Comparison of ENCODE assay signal across 14 cellular contexts in genomic region chr12:4115570-4115969, GRCh38.
DNase-seq lines count a peak whose midpoint lies in the region; ATAC-seq, FAIRE-seq and TF ChIP-seq lines count a peak whose summit lies in the region.
"Had no signal": no experiment of that assay in that cellular context is flagged by ENCODE, and none has a peak within 500 bp of the region (broad histone marks: within the 10 kb centered on the region; RNA-seq: fewer than 3 reads in every experiment).

No MANE protein-coding gene starts in this region.

- no peaks in the 10 kb centered on the region for H3K79me2 ChIP-seq in H1 (ENCODE audit: control insufficient read depth in 1 of 2, insufficient read depth in 2 of 2, low read length in 2 of 2)

- H3K9me3 ChIP-seq in RWPE2 (ENCODE audit: severe bottlenecking) (no peaks in the 10 kb centered on the region), H1 (ENCODE audit: insufficient read depth in 2 of 2, low read depth in 1 of 2, low read length in 1 of 2) (no peaks in the 10 kb centered on the region), sigmoid colon (no peaks in the 10 kb centered on the region), MG63 (no peaks in the 10 kb centered on the region), ovary (no peaks in the 10 kb centered on the region)
- H3K9me3 ChIP-seq: thyroid gland had no signal

- no peak for TF ChIP-seq EP300 in H1 (IDR thresholded peaks at IDR 0.05; ENCODE audit: borderline replicate concordance in 1 of 2, low read depth in 2 of 2, low read length in 2 of 2)
- no peak for TF ChIP-seq EP300 in sigmoid colon (IDR thresholded peaks at IDR 0.05)
- TF ChIP-seq EP300 in ovary (IDR thresholded peaks at IDR 0.05): no peak

- DNase-seq in T-helper 1 cell (no peak), RWPE2 (ENCODE audit: low spot score) (peak; percentile 41), H1 (ENCODE audit: low read depth in 1 of 2, low spot score in 2 of 2) (peak in 1 of 2 experiments; percentile 62), sigmoid colon (peak; percentile 34), MG63 (no peak), ovary (no peak), GM19239 (ENCODE audit: insufficient read length, low spot score) (no peak)
- DNase-seq: NCI-H1436, NCI-H524 treated with DMSO at 0.1 percent for 48 hours, thyroid gland had no signal

- peak; percentile 44 to 50 for TF ChIP-seq RAD21 in H1 (IDR thresholded peaks at IDR 0.05 in 1 of 2, conservative IDR thresholded peaks at IDR 0.05 in 1 of 2; ENCODE audit: low read depth in 2 of 2, low read length in 2 of 2)

- H3K79me1 ChIP-seq in H1 (ENCODE audit: low read depth, low read length): no peaks in the 10 kb centered on the region

- CTCF ChIA-PET in H1 (lab: Charles Lee; ENCODE audit: partially characterized antibody): interaction anchor here (0.6 to 6.6 kb wide), 27 partner anchors 8 to 409 kb away, joined by 3 to 44 read pairs (median 4); partner anchors contain the start of gene CCND2

- peaks cover 1% of the 10 kb centered on the region; the same call in 1 of the 2 replicates for H3K23me2 ChIP-seq in H1 (ENCODE audit: low read depth, low read length)

- FAIRE-seq in H1 (lab: Jason Lieb, UNC): no peak
- FAIRE-seq in GM19239 (lab: Jason Lieb, UNC): no peak

- H2BK20ac ChIP-seq in H1 (ENCODE audit: low read length): 0 out of 2 replicates have a peak overlapping the region, but pooled peaks have one; percentile 13

- no peak for TF ChIP-seq POLR2A in H1 (IDR thresholded peaks at IDR 0.05; ENCODE audit: control extremely low read depth in 1 of 2, low read depth in 2 of 2, low read length in 2 of 2)
- no peak for TF ChIP-seq POLR2A in sigmoid colon (IDR thresholded peaks at IDR 0.05)
- TF ChIP-seq POLR2A in ovary (IDR thresholded peaks at IDR 0.05): no peak

- H3K4me1 Mint-ChIP-seq in T-helper 1 cell treated with Interleukin-12 subunit alpha and Interleukin-12 subunit beta and Interleukin-4 antibody, amounts not matched to agents 30 μg/mL and 1 μg/mL, for 36 hours (ENCODE audit: low read depth): peaks cover 76% of the 10 kb centered on the region

- 41% methylated on average over 10 of the region's 10 CpGs; no CpG with 5 or more reads in 1 of the 2 experiments for WGBS in H1 (ENCODE audit: extremely low coverage in 1 of 2, insufficient coverage in 1 of 2, insufficient read length in 1 of 2, insufficient replicate concordance in 2 of 2, low coverage in 1 of 2, low lambda C conversion rate in 2 of 2, missing lambda C conversion rate in 1 of 2), 2 experiments
- WGBS in sigmoid colon, 2 donors: 64 to 79% methylated on average over 10 of the region's 10 CpGs
- 60 to 71% (median 66%) methylated on average over 10 of the region's 10 CpGs for WGBS in ovary, 3 donors

- no peak for ATAC-seq in RWPE2 (ENCODE audit: low read depth)
- ATAC-seq: Panc1 had no signal

- H4K91ac ChIP-seq in H1 (replicated peaks; ENCODE audit: insufficient read length, low read length): no peak overlapping the region

- H4K20me1 ChIP-seq in H1 (replicated peaks in 1 of 2; ENCODE audit: control insufficient read depth in 1 of 2, insufficient read depth in 2 of 2, low read length in 2 of 2): no peaks in the 10 kb centered on the region

- peak overlapping the region; percentile 48; the same call in 1 of the 2 replicates for H3K18ac ChIP-seq in H1 (ENCODE audit: extremely low read depth, low read length)

- H3K56ac ChIP-seq in H1 (replicated peaks; ENCODE audit: insufficient read length, low read depth, low read length): no peak overlapping the region

- H3K27ac Mint-ChIP-seq in T-helper 1 cell treated with Interleukin-12 subunit alpha and Interleukin-12 subunit beta and Interleukin-4 antibody, amounts not matched to agents 30 μg/mL and 1 μg/mL, for 36 hours: peak overlapping the region; percentile 2
- H3K27ac Mint-ChIP-seq: nephron had no signal

- H3K4me3 Mint-ChIP-seq in T-helper 1 cell treated with Interleukin-12 subunit alpha and Interleukin-12 subunit beta and Interleukin-4 antibody, amounts not matched to agents 30 μg/mL and 1 μg/mL, for 36 hours: peak overlapping the region; percentile 0
- H3K4me3 Mint-ChIP-seq: nephron had no signal

- H3K4me2 ChIP-seq in H1 (ENCODE audit: insufficient read depth in 1 of 2, low read depth in 2 of 2, low read length in 2 of 2): no peak overlapping the region; a peak in 1 of 4 replicates

- peaks cover 8% of the 10 kb centered on the region for H3K36me3 Mint-ChIP-seq in T-helper 1 cell treated with Interleukin-12 subunit alpha and Interleukin-12 subunit beta and Interleukin-4 antibody, amounts not matched to agents 30 μg/mL and 1 μg/mL, for 36 hours (ENCODE audit: low read depth)

- intact Hi-C loops in sigmoid colon (cut with DNase I): no loop called here
- intact Hi-C loops in ovary (cut with DNase I): no loop called here

- POLR2A ChIA-PET in H1 (lab: Charles Lee; ENCODE audit: partially characterized antibody): interaction anchor here (0.8 to 10.1 kb wide), 7 partner anchors 11 to 190 kb away, joined by 3 to 58 read pairs (median 9); partner anchors contain the start of gene CCND2

- no peak overlapping the region for H2AK5ac ChIP-seq in H1 (ENCODE audit: low read depth, low read length)

- no peak overlapping the region for H2AFZ ChIP-seq in H1 (ENCODE audit: low read length)

- no peak for TF ChIP-seq CTCF in RWPE2 (IDR thresholded peaks at IDR 0.05; ENCODE audit: poor library complexity, severe bottlenecking)
- TF ChIP-seq CTCF in H1 (IDR thresholded peaks at IDR 0.05; ENCODE audit: control extremely low read depth in 1 of 3, insufficient read depth in 1 of 3, low read depth in 1 of 3, low read length in 3 of 3): peak; percentile 56 to 66 (median 58)
- TF ChIP-seq CTCF in sigmoid colon (IDR thresholded peaks at IDR 0.05): no peak
- no peak for TF ChIP-seq CTCF in ovary (IDR thresholded peaks at IDR 0.05)

- H3K4me1 ChIP-seq in RWPE2 (ENCODE audit: insufficient read depth, poor library complexity, severe bottlenecking): peaks cover 55% of the 10 kb centered on the region
- peaks cover 3 to 10% (median 6%) of the 10 kb centered on the region in 4 experiments; a peak in 6 of 7 replicates for H3K4me1 ChIP-seq in H1 (replicated peaks in 1 of 4; ENCODE audit: control insufficient read depth in 3 of 4, insufficient read depth in 4 of 4, low read length in 3 of 4)
- H3K4me1 ChIP-seq in sigmoid colon: peaks cover 0 to 20% (median 16%) of the 10 kb centered on the region in 4 donors
- H3K4me1 ChIP-seq in ovary (ENCODE audit: insufficient read depth): no peaks in the 10 kb centered on the region

- H3K14ac ChIP-seq in H1 (ENCODE audit: insufficient read length): no peak overlapping the region

- H3K36me3 ChIP-seq in RWPE2 (ENCODE audit: low read depth) (no peaks in the 10 kb centered on the region), H1 (ENCODE audit: control insufficient read depth in 2 of 4, insufficient read depth in 4 of 4, low read length in 3 of 4) (no peaks in the 10 kb centered on the region), sigmoid colon (no peaks in the 10 kb centered on the region), MG63 (no peaks in the 10 kb centered on the region), ovary (no peaks in the 10 kb centered on the region)
- H3K36me3 ChIP-seq: thyroid gland had no signal

- no peak overlapping the region for H2BK15ac ChIP-seq in H1 (ENCODE audit: low read length)

- no peak overlapping the region for H3K4ac ChIP-seq in H1 (replicated peaks; ENCODE audit: insufficient read length, low read depth, low read length)

- H3K27me3 Mint-ChIP-seq in T-helper 1 cell treated with Interleukin-12 subunit alpha and Interleukin-12 subunit beta and Interleukin-4 antibody, amounts not matched to agents 30 μg/mL and 1 μg/mL, for 36 hours (ENCODE audit: low read depth): no peaks in the 10 kb centered on the region

- no peak overlapping the region for H4K5ac ChIP-seq in H1 (ENCODE audit: insufficient read length, low read depth, low read length)

- 0 out of 2 replicates have a peak overlapping the region, but pooled peaks have one; percentile 10 for H2BK5ac ChIP-seq in H1 (ENCODE audit: low read depth, low read length)

- H3K4me3 ChIP-seq in RWPE2 (ENCODE audit: severe bottlenecking): no peak overlapping the region
- no peak overlapping the region for H3K4me3 ChIP-seq in H1 (ENCODE audit: extremely low read depth in 1 of 4, insufficient read depth in 2 of 4, low read depth in 3 of 4, low read length in 4 of 4)
- H3K4me3 ChIP-seq in sigmoid colon: no peak overlapping the region
- no peak overlapping the region for H3K4me3 ChIP-seq in MG63
- H3K4me3 ChIP-seq in ovary: no peak overlapping the region
- H3K4me3 ChIP-seq: thyroid gland had no signal

- no peak overlapping the region for H2BK120ac ChIP-seq in H1 (replicated peaks; ENCODE audit: low read depth, low read length)

- H3K27me3 ChIP-seq in RWPE2 (ENCODE audit: insufficient read depth, poor library complexity, severe bottlenecking) (no peaks in the 10 kb centered on the region), H1 (replicated peaks in 1 of 4; ENCODE audit: control insufficient read depth in 3 of 4, extremely low read depth in 1 of 4, insufficient read depth in 3 of 4, low read length in 3 of 4) (no peaks in the 10 kb centered on the region), sigmoid colon (peaks cover 0 to 4% (median 0%) of the 10 kb centered on the region in 3 donors), MG63 (0 out of 2 replicates have a peak, but pooled peaks cover 5% of the 10 kb centered on the region), ovary (no peaks in the 10 kb centered on the region)

- H3K27ac ChIP-seq in RWPE2 (ENCODE audit: poor library complexity, severe bottlenecking): peak overlapping the region; percentile 98
- no peak overlapping the region for H3K27ac ChIP-seq in H1 (ENCODE audit: low read depth, low read length)
- H3K27ac ChIP-seq in sigmoid colon: no peak overlapping the region
- no peak overlapping the region for H3K27ac ChIP-seq in ovary
- H3K27ac ChIP-seq: 22Rv1, thyroid gland had no signal

- H4K8ac ChIP-seq in H1 (ENCODE audit: extremely low read depth, insufficient read depth, low read length): no peak overlapping the region

- H3K23ac ChIP-seq in H1 (ENCODE audit: insufficient read length): no peak overlapping the region

- no peak overlapping the region for H3K9ac ChIP-seq in H1 (replicated peaks in 1 of 4; ENCODE audit: extremely low read depth in 1 of 4, low read depth in 3 of 4, low read length in 3 of 4)

- 0 out of 2 replicates have a peak overlapping the region, but pooled peaks have one; percentile 18 for H2BK12ac ChIP-seq in H1 (ENCODE audit: low read depth, low read length)

- no peaks in the 10 kb centered on the region for H3K9me3 Mint-ChIP-seq in T-helper 1 cell treated with Interleukin-12 subunit alpha and Interleukin-12 subunit beta and Interleukin-4 antibody, amounts not matched to agents 30 μg/mL and 1 μg/mL, for 36 hours
- H3K9me3 Mint-ChIP-seq: nephron had no signal

TF ChIP-seq in H1, 55 proteins besides CTCF, POLR2A, EP300 and RAD21 (continues in another document):
- peak; percentile 65; the same call in 1 of the 2 replicates for TF ChIP-seq MAX (IDR thresholded peaks at IDR 0.05)
- no peak for TF ChIP-seq SUZ12 (IDR thresholded peaks at IDR 0.05; ENCODE audit: low read length)
- no peak for TF ChIP-seq HDAC2 (IDR thresholded peaks at IDR 0.05; ENCODE audit: borderline replicate concordance in 1 of 2, low read depth in 2 of 2, low read length in 2 of 2)
- no peak for TF ChIP-seq TCF12 (IDR thresholded peaks at IDR 0.05; ENCODE audit: low read depth, low read length)

Comparison
In these comparisons a context has a peak if more than half of its experiments do, and no peak if none do; other contexts are left out.
1. DNase-seq: peak in RWPE2 (single experiment) and sigmoid colon (single experiment); none in T-helper 1 cell (0 of 5), MG63 (single experiment), ovary (0 of 5) and GM19239 (single experiment).
2. CTCF ChIP-seq: peak in H1 (3 of 3); none in RWPE2 (single experiment), sigmoid colon (0 of 4) and ovary (0 of 3).